In genomic region chr15:63990449-63990848, GRCh38 we compare ENCODE assay signal across 19 cellular contexts. TPM values are rescaled to one million over a fixed set of nuclear protein-coding genes. Genes with fewer than 3 reads are reported as not detected.
A peak's percentile ranks its signal among the peaks of the same experiment; 100 is the strongest.
DNase-seq lines count a peak whose midpoint lies in the region; TF ChIP-seq lines count a peak whose summit lies in the region.
"Had no signal": no experiment of that assay in that cellular context is flagged by ENCODE, and none has a peak within 500 bp of the region (broad histone marks: within the 10 kb centered on the region; RNA-seq: fewer than 3 reads in every experiment).

No MANE protein-coding gene starts in this region.

- H3K27me3 ChIP-seq in HL-60 (ENCODE audit: insufficient read depth, poor library complexity, severe bottlenecking) (no peaks in the 10 kb centered on the region), ovary (no peaks in the 10 kb centered on the region)
- H3K27me3 ChIP-seq: adrenal gland, breast epithelium, dorsolateral prefrontal cortex, foreskin keratinocyte, neural progenitor cell had no signal

- H3K4me3 Mint-ChIP-seq in activated naive CD4-positive, alpha-beta T cell treated with anti-CD3 and anti-CD28 coated beads for 36 hours = no peak overlapping the region
- H3K4me3 Mint-ChIP-seq: activated CD4-positive, alpha-beta T cell treated with anti-CD3 and anti-CD28 coated beads, Interleukin-2, amount 10 ng/mL, durations not matched to agents 24 days and 14 days; neural progenitor cell had no signal

- no peak overlapping the region for H3K27ac Mint-ChIP-seq in activated naive CD4-positive, alpha-beta T cell treated with anti-CD3 and anti-CD28 coated beads for 36 hours
- H3K27ac Mint-ChIP-seq: activated CD4-positive, alpha-beta T cell treated with anti-CD3 and anti-CD28 coated beads, Interleukin-2, amount 10 ng/mL, durations not matched to agents 24 days and 14 days; neural progenitor cell had no signal

- no peak for TF ChIP-seq CTCF in HL-60 (IDR thresholded peaks at IDR 0.05; ENCODE audit: insufficient read depth, low read length)
- TF ChIP-seq CTCF in ovary (IDR thresholded peaks at IDR 0.05) = no peak

- DNase-seq in CD1c-positive myeloid dendritic cell (ENCODE audit: extremely low spot score) (peak; percentile 83), HL-60 (ENCODE audit: low read depth in 1 of 2, low spot score in 1 of 2) (peak; percentile 49 to 65), UCSD-AML1 (lab: John Stamatoyannopoulos, UW; ENCODE audit: unreplicated experiment) (peak; percentile 30), posterior vena cava (ENCODE audit: low spot score) (peak; percentile 44), ovary (no peak)
- no peak for DNase-seq in effector CD4-positive, alpha-beta T cell
- DNase-seq in activated naive CD4-positive, alpha-beta T cell treated with anti-CD3 and anti-CD28 coated beads for 36 hours = no peak
- DNase-seq: activated CD4-positive, alpha-beta T cell treated with anti-CD3 and anti-CD28 coated beads, Interleukin-2, amount 10 ng/mL, durations not matched to agents 24 days and 14 days; activated CD8-positive, alpha-beta memory T cell treated with anti-CD3 and anti-CD28 coated beads, Interleukin-2, amount 50 U/mL, for 4 hours; activated effector memory CD4-positive, alpha-beta T cell treated with Interleukin-2 at 50 U/mL for 16 hours; COR-L47; foreskin keratinocyte; NCI-H146; NCI-H748 treated with DMSO at 0.1 percent for 48 hours; SW 1271 had no signal

- intact Hi-C loops in posterior vena cava (cut with DNase I) = no loop called here
- intact Hi-C loops in ovary (cut with DNase I) = no loop called here
- intact Hi-C loops in activated naive CD4-positive, alpha-beta T cell treated with anti-CD3 and anti-CD28 coated beads for 36 hours (cut with micrococcal nuclease) = no loop called here

- H3K4me1 ChIP-seq in ovary (ENCODE audit: insufficient read depth) = peaks cover 2% of the 10 kb centered on the region
- H3K4me1 ChIP-seq: breast epithelium, foreskin keratinocyte, neural progenitor cell had no signal

- CTCF ChIA-PET in activated naive CD4-positive, alpha-beta T cell treated with anti-CD3 and anti-CD28 coated beads for 36 hours (lab: Charles Lee) = no interaction called here

- no peaks in the 10 kb centered on the region for H3K27me3 Mint-ChIP-seq in activated naive CD4-positive, alpha-beta T cell treated with anti-CD3 and anti-CD28 coated beads for 36 hours (ENCODE audit: low read depth)
- H3K27me3 Mint-ChIP-seq: activated CD4-positive, alpha-beta T cell treated with anti-CD3 and anti-CD28 coated beads, Interleukin-2, amount 10 ng/mL, durations not matched to agents 24 days and 14 days had no signal

- no peak for TF ChIP-seq POLR2A in ovary (IDR thresholded peaks at IDR 0.05)

- no peaks in the 10 kb centered on the region for H3K9me3 ChIP-seq in ovary
- H3K9me3 ChIP-seq: adrenal gland, breast epithelium had no signal

- no peaks in the 10 kb centered on the region for H3K36me3 ChIP-seq in ovary
- H3K36me3 ChIP-seq: adrenal gland, breast epithelium, neural progenitor cell had no signal

- H3K4me3 ChIP-seq in HL-60 (replicated peaks; ENCODE audit: insufficient read depth, low read length) (no peak overlapping the region), ovary (no peak overlapping the region)
- H3K4me3 ChIP-seq: adrenal gland, breast epithelium, dorsolateral prefrontal cortex, neural progenitor cell had no signal

- peaks cover 8% of the 10 kb centered on the region for H3K4me1 Mint-ChIP-seq in activated naive CD4-positive, alpha-beta T cell treated with anti-CD3 and anti-CD28 coated beads for 36 hours (ENCODE audit: low read depth)

- WGBS in ovary, 3 donors = 75 to 82% (median 79%) methylated on average over 8 of the region's 8 CpGs

- no peaks in the 10 kb centered on the region for H3K36me3 Mint-ChIP-seq in activated naive CD4-positive, alpha-beta T cell treated with anti-CD3 and anti-CD28 coated beads for 36 hours (ENCODE audit: low read depth)
- H3K36me3 Mint-ChIP-seq: neural progenitor cell had no signal

- no peak for TF ChIP-seq EP300 in ovary (IDR thresholded peaks at IDR 0.05)

- H3K27ac ChIP-seq in HL-60 (replicated peaks) = no peak overlapping the region
- H3K27ac ChIP-seq in ovary = no peak overlapping the region
- H3K27ac ChIP-seq: adrenal gland, breast epithelium, dorsolateral prefrontal cortex, foreskin keratinocyte, neural progenitor cell had no signal

- no peaks in the 10 kb centered on the region for H3K9me3 Mint-ChIP-seq in activated naive CD4-positive, alpha-beta T cell treated with anti-CD3 and anti-CD28 coated beads for 36 hours
- H3K9me3 Mint-ChIP-seq: activated CD4-positive, alpha-beta T cell treated with anti-CD3 and anti-CD28 coated beads, Interleukin-2, amount 10 ng/mL, durations not matched to agents 24 days and 14 days; neural progenitor cell had no signal

RNA-seq across cellular contexts. Expression of gene DAPK2, which starts 55.8 kb away (rescaled TPM):
- total RNA-seq in posterior vena cava (1 to 10 TPM; 2.1 to 3.1 TPM), ovary (1 to 10 TPM in 6 of 7 donors, under 1 TPM in 1; 0.77 to 6.2 (median 1.7) TPM)
- polyA plus RNA-seq in ovary = 1 to 10 TPM; 2.5 to 2.7 TPM
- total RNA-seq in activated naive CD4-positive, alpha-beta T cell treated with anti-CD3 and anti-CD28 coated beads for 36 hours = under 1 TPM in 1 of 2 experiments, not detected in 1; 0.44 TPM

Comparison
In these comparisons a context has a peak if more than half of its experiments do, and no peak if none do; other contexts are left out.
1. DNase-seq: peak in CD1c-positive myeloid dendritic cell (single experiment), HL-60 (2 of 2), UCSD-AML1 (single experiment) and posterior vena cava (single experiment); none in ovary (0 of 5), effector CD4-positive, alpha-beta T cell (single experiment) and activated naive CD4-positive, alpha-beta T cell treated with anti-CD3 and anti-CD28 coated beads for 36 hours (single experiment).